ENCODE assay signal across 8 cellular contexts in the genomic region with DNA sequence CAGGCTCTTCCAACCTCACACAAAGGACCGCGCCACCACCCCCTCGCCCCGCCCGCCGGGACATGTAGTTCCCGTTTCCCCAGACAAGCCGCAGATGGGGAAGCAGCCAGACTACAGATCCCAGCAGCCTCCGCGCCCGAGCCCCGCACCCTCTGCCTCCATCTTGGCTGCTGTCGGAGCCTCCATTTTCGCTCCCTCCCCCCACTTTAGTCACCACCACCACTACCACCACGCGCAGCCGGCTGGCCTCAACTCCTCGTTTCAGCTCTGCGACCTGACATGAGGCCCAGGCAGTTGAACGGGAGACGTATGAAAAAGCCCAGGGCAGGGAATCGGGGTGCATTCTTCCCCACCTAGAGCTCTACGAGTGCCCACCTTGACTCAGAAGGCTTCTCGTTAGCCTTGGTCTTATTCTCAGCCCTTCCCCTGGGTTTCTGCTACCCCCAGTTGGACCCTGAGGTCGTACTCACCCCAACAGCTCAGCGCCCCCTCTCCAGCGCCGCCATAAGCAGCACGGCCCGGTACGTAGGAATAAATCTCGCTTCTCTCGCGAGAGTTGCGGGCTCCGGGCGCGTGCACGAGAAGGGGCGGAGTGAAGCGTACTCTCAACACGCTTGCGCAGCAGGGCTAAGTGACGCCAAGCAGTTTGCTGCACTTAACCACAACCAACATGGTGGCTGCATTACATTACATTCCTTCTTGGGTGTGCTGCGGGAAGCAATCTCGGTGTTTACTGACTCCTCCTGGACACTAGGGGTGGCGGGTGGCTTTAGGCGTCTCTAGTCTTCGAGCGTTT. TPM values are rescaled to one million over a fixed set of nuclear protein-coding genes. Genes with fewer than 3 reads are reported as not detected.
DNase-seq lines count a peak whose midpoint lies in the region; ATAC-seq and TF ChIP-seq lines count a peak whose summit lies in the region.

A gene (minus strand): TSS at position 530 of the 796 bp plus-strand sequence. CDS start 18,094 bp downstream, outside the sequence.

- ATAC-seq in HG03432 (IDR thresholded peaks at IDR 0.05; ENCODE audit: unreplicated experiment): peak; percentile 87

- peak; percentile 93 for TF ChIP-seq POLR2A in GM19099 (IDR thresholded peaks at IDR 0.05; ENCODE audit: extremely low read depth, insufficient read length, low read depth)

- peak; percentile 98 for DNase-seq in Ammon's horn (ENCODE audit: low spot score)
- DNase-seq in NCI-H460 (ENCODE audit: extremely low read depth, low read depth): peak; percentile 98
- peak; percentile 94 for DNase-seq in activated CD4-positive, CD25-positive, alpha-beta regulatory T cell treated with anti-CD3 and anti-CD28 coated beads, Interleukin-2, amount 50 U/mL, for 72 hours
- DNase-seq in cerebellar nuclear complex (lab: John Stamatoyannopoulos, UW): peak; percentile 44 to 85
- peak; percentile 99 for DNase-seq in islet precursor cell
- DNase-seq in stimulated activated CD4-positive, alpha-beta T cell treated with anti-CD3 and anti-CD28 coated beads, Interleukin-12 subunit alpha, Interleukin-12 subunit beta, amount 100 ng/mL, for 48 hours (ENCODE audit: low read depth in 2 of 3, low spot score in 1 of 3): peak; percentile 91 to 97 (median 95)

RNA-seq across cellular contexts. Expression of the gene that starts here (rescaled TPM):
- 300 and 328 TPM in 2 replicates for total RNA-seq in NCI-H460 (2014; rRNA removed; shearing (Covaris generic))
- polyA plus RNA-seq in NCI-H460 (2014; cell fraction: nucleus; rRNA removed): 130 and 138 TPM in 2 replicates

Comparison
In these comparisons a context has a peak if more than half of its experiments do, and no peak if none do; other contexts are left out.
1. Peak in every context shown above with its lines: DNase-seq and ATAC-seq.